ENCODE assay signal across 28 cellular contexts in genomic region chr12:106642991-106643390, GRCh38.
A peak's percentile ranks its signal among the peaks of the same experiment; 100 is the strongest.
DNase-seq lines count a peak whose midpoint lies in the region; ATAC-seq and TF ChIP-seq lines count a peak whose summit lies in the region.
"Had no signal": no experiment of that assay in that cellular context is flagged by ENCODE, and none has a peak within 500 bp of the region (broad histone marks: within the 10 kb centered on the region; RNA-seq: fewer than 3 reads in every experiment).

No MANE protein-coding gene starts in this region.

- peak overlapping the region; percentile 52 for H3K4me3 Mint-ChIP-seq in neural crest cell
- H3K4me3 Mint-ChIP-seq: activated CD4-positive, alpha-beta T cell treated with anti-CD3 and anti-CD28 coated beads for 36 hours; activated T-cell treated with anti-CD3 and anti-CD28 coated beads, Interleukin-2, amount 50 U/mL, for 24 hours; stimulated activated effector memory CD8-positive, alpha-beta T cell treated with anti-CD3 and anti-CD28 coated beads, Interleukin-12 subunit alpha, Interleukin-12 subunit beta, amount 100 ng/mL, for 72 hours had no signal

- H3K27ac ChIP-seq in caudate nucleus (ENCODE audit: low read depth, low read length) = peak overlapping the region; percentile 33
- H3K27ac ChIP-seq in lower lobe of right lung = no peak overlapping the region
- H3K27ac ChIP-seq: epithelial cell of prostate, heart right ventricle, SJSA1 had no signal

- H3K4me1 Mint-ChIP-seq in neural crest cell = peaks cover 47% of the 10 kb centered on the region
- H3K4me1 Mint-ChIP-seq: activated CD4-positive, alpha-beta T cell treated with anti-CD3 and anti-CD28 coated beads for 36 hours; stimulated activated effector memory CD8-positive, alpha-beta T cell treated with anti-CD3 and anti-CD28 coated beads, Interleukin-12 subunit alpha, Interleukin-12 subunit beta, amount 100 ng/mL, for 72 hours had no signal

- no peaks in the 10 kb centered on the region for H3K9me3 ChIP-seq in lower lobe of right lung
- H3K9me3 ChIP-seq: Caco-2, heart right ventricle, SJSA1 had no signal

- no peaks in the 10 kb centered on the region for H3K9me3 Mint-ChIP-seq in neural crest cell
- H3K9me3 Mint-ChIP-seq: activated T-cell treated with anti-CD3 and anti-CD28 coated beads, Interleukin-2, amount 50 U/mL, for 24 hours; stimulated activated effector memory CD8-positive, alpha-beta T cell treated with anti-CD3 and anti-CD28 coated beads, Interleukin-12 subunit alpha, Interleukin-12 subunit beta, amount 100 ng/mL, for 72 hours had no signal

- peak overlapping the region; percentile 96 for H3K27ac Mint-ChIP-seq in neural crest cell (ENCODE audit: unreplicated experiment)
- H3K27ac Mint-ChIP-seq: activated CD4-positive, alpha-beta T cell treated with anti-CD3 and anti-CD28 coated beads for 36 hours; activated T-cell treated with anti-CD3 and anti-CD28 coated beads, Interleukin-2, amount 50 U/mL, for 24 hours; stimulated activated effector memory CD8-positive, alpha-beta T cell treated with anti-CD3 and anti-CD28 coated beads, Interleukin-12 subunit alpha, Interleukin-12 subunit beta, amount 100 ng/mL, for 72 hours had no signal

- no peaks in the 10 kb centered on the region for H3K36me3 ChIP-seq in lower lobe of right lung
- H3K36me3 ChIP-seq: heart right ventricle, SJSA1 had no signal

- intact Hi-C loops in lower lobe of right lung (cut with DNase I) = no loop called here

- no peak for TF ChIP-seq CTCF in neural crest cell (conservative IDR thresholded peaks at IDR 0.05)
- TF ChIP-seq CTCF in lower lobe of right lung (IDR thresholded peaks at IDR 0.05) = no peak

- H3K27me3 ChIP-seq in lower lobe of right lung (ENCODE audit: low read depth) = no peaks in the 10 kb centered on the region
- H3K27me3 ChIP-seq: heart right ventricle had no signal

- no peak overlapping the region for H3K4me3 ChIP-seq in lower lobe of right lung
- H3K4me3 ChIP-seq: GM12878, heart right ventricle, SJSA1 had no signal

- H3K4me1 ChIP-seq in lower lobe of right lung = no peaks in the 10 kb centered on the region
- H3K4me1 ChIP-seq: Caco-2, heart right ventricle, SJSA1 had no signal

- peak; percentile 86 for DNase-seq in ELF-1 (ENCODE audit: low read depth, low spot score)
- DNase-seq in HT1080 (ENCODE audit: low read depth) = peak; percentile 20
- peak in 2 of 61 donors; percentile 15 to 26 for DNase-seq in caudate nucleus (lab: John Stamatoyannopoulos, UW)
- peak; percentile 19 for DNase-seq in neural crest cell (ENCODE audit: low read depth, low spot score)
- no peak for DNase-seq in lower lobe of right lung
- DNase-seq in NCI-H774 (lab: John Stamatoyannopoulos, UW) = no peak
- DNase-seq in NCI-H82 (lab: John Stamatoyannopoulos, UW) = no peak
- DNase-seq in NCI-H446 (lab: John Stamatoyannopoulos, UW) = no peak
- DNase-seq: activated CD4-positive, alpha-beta T cell treated with anti-CD3 and anti-CD28 coated beads for 36 hours; activated CD8-positive, alpha-beta memory T cell treated with anti-CD3 and anti-CD28 coated beads for 24 hours; activated gamma-delta T cell; activated T-cell treated with anti-CD3 and anti-CD28 coated beads, Interleukin-2, amount 50 U/mL, for 24 hours; Caco-2; DMS79; heart right ventricle; Kasumi-1; left cardiac atrium; NCI-H1048; NCI-H1694 treated with DMSO at 0.1 percent for 48 hours; NCI-H2171 treated with DMSO at 0.1 percent for 48 hours; NCI-H526 treated with DMSO at 0.1 percent for 48 hours; RPMI8226; stimulated activated CD4-positive, alpha-beta T cell treated with anti-CD3 and anti-CD28 coated beads, Interleukin-4, amount 100 ng/mL, for 24 hours had no signal

- H3K36me3 Mint-ChIP-seq in neural crest cell (ENCODE audit: low read depth) = no peaks in the 10 kb centered on the region
- H3K36me3 Mint-ChIP-seq: stimulated activated effector memory CD8-positive, alpha-beta T cell treated with anti-CD3 and anti-CD28 coated beads, Interleukin-12 subunit alpha, Interleukin-12 subunit beta, amount 100 ng/mL, for 72 hours had no signal

- ATAC-seq in lower lobe of right lung = no peak
- ATAC-seq: activated CD4-positive, alpha-beta T cell treated with anti-CD3 and anti-CD28 coated beads for 36 hours; GM12878; heart right ventricle; left cardiac atrium; sciatic nerve; stimulated activated effector memory CD8-positive, alpha-beta T cell treated with anti-CD3 and anti-CD28 coated beads, Interleukin-12 subunit alpha, Interleukin-12 subunit beta, amount 100 ng/mL, for 72 hours had no signal

- no peaks in the 10 kb centered on the region for H3K27me3 Mint-ChIP-seq in neural crest cell (ENCODE audit: low read depth)

Comparison
In these comparisons a context has a peak if more than half of its experiments do, and no peak if none do; other contexts are left out.
1. DNase-seq: peak in ELF-1 (single experiment), HT1080 (single experiment) and neural crest cell (single experiment); none in lower lobe of right lung (single experiment), NCI-H774 (single experiment), NCI-H82 (single experiment) and NCI-H446 (0 of 2).